1 cellular context compared by ENCODE assay signal in the genomic region with DNA sequence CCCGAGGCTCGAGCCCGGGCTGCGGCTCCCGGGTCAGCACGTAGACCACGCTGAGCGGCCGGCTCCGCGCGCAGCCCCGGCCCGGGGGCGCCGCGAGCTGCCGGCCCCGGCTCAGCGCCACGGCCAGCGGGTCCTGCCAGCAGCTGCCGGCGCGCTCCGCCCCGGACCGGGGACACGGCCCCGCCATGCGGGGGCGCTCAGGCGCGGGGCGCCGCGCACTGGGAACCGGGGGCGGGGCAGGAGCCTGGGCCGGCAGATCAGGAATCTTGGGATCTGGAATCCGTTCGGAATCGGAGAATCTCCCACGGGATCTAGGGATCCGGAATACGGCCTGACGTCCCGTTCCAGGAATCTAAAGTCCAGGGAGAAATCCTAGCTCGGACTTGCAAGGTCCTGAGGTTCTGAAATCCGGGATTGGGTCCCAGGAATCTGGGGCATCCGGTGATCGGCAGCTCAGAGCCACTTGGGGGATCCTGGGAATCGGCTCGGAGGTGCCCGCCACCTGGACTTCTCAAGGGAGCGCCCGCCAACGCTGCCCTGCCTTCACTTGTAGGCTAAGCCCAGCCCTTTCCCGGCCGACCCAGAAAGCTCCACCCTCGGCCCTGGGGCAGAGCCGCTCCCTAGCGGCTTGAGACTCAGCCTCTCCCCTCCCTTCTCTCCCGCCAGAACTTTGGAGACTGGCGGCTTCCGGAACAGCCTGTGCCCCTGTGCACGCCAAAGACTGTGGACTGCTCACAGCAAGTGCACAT.
TF ChIP-seq lines count a peak whose summit lies in the region.

MAP3K6 (minus strand) TSS at position 551 of the 749 bp plus-strand sequence; CDS start at position 187, 364 bp downstream.

TF ChIP-seq in liver, 16 proteins besides CTCF, POLR2A, EP300 and RAD21 (continued from another document):
- TF ChIP-seq SP1 (IDR thresholded peaks at IDR 0.05), result peak; percentile 80
- TF ChIP-seq ATF3 (IDR thresholded peaks at IDR 0.05), result no peak
- no peak for TF ChIP-seq HNF4A (conservative IDR thresholded peaks at IDR 0.05)
